Comparison of ENCODE assay signal across 23 cellular contexts in genomic region chr7:85119934-85120333, GRCh38.
"Had no signal": no experiment of that assay in that cellular context is flagged by ENCODE, and none has a peak within 500 bp of the region (broad histone marks: within the 10 kb centered on the region; RNA-seq: fewer than 3 reads in every experiment).

No MANE protein-coding gene starts in this region.

- H3K27me3 Mint-ChIP-seq: effector memory CD8-positive, alpha-beta T cell; stimulated activated naive CD8-positive, alpha-beta T cell treated with anti-CD3 and anti-CD28 coated beads, Interleukin-15, amount 100 ng/mL, for 72 hours had no signal

- H3K36me3 ChIP-seq: gastrocnemius medialis, left lung, ovary, suprapubic skin, transverse colon, upper lobe of right lung, uterus had no signal

- H3K4me3 Mint-ChIP-seq: effector memory CD8-positive, alpha-beta T cell; natural killer cell; stimulated activated naive CD8-positive, alpha-beta T cell treated with anti-CD3 and anti-CD28 coated beads, Interleukin-15, amount 100 ng/mL, for 72 hours had no signal

- DNase-seq: cortex of kidney; effector memory CD8-positive, alpha-beta T cell; erythroblast; foreskin fibroblast; gastrocnemius medialis; head of caudate nucleus; left cardiac atrium; natural killer cell; occipital lobe; ovary; psoas muscle; right cardiac atrium; small intestine; stimulated activated CD4-positive, alpha-beta T cell treated with anti-CD3 and anti-CD28 coated beads, Interleukin-15, amount 100 ng/mL, for 24 hours; stimulated activated CD4-positive, alpha-beta T cell treated with anti-CD3 and anti-CD28 coated beads, Interleukin-2, amount 100 ng/mL, for 48 hours; stimulated activated naive CD4-positive, alpha-beta T cell; stimulated activated naive CD8-positive, alpha-beta T cell treated with anti-CD3 and anti-CD28 coated beads, Interleukin-15, amount 100 ng/mL, for 72 hours; transverse colon; upper lobe of right lung; uterus had no signal

- H3K9me3 ChIP-seq: gastrocnemius medialis, left lung, ovary, psoas muscle, suprapubic skin, transverse colon, upper lobe of right lung, uterus had no signal

- H3K9me3 Mint-ChIP-seq: stimulated activated naive CD8-positive, alpha-beta T cell treated with anti-CD3 and anti-CD28 coated beads, Interleukin-15, amount 100 ng/mL, for 72 hours had no signal

- H3K36me3 Mint-ChIP-seq: natural killer cell had no signal

- H3K4me3 ChIP-seq: gastrocnemius medialis, hepatocyte, left lung, ovary, psoas muscle, suprapubic skin, transverse colon, upper lobe of right lung, uterus had no signal

- H3K27ac Mint-ChIP-seq: effector memory CD8-positive, alpha-beta T cell; natural killer cell; stimulated activated naive CD8-positive, alpha-beta T cell treated with anti-CD3 and anti-CD28 coated beads, Interleukin-15, amount 100 ng/mL, for 72 hours had no signal

- H3K4me2 ChIP-seq: hepatocyte had no signal

- H3K27me3 ChIP-seq: gastrocnemius medialis, hepatocyte, left lung, ovary, suprapubic skin, transverse colon, upper lobe of right lung, uterus had no signal

- ATAC-seq: effector memory CD8-positive, alpha-beta T cell; gastrocnemius medialis; left cardiac atrium; left lung; natural killer cell; psoas muscle; right cardiac atrium; stimulated activated naive CD8-positive, alpha-beta T cell treated with anti-CD3 and anti-CD28 coated beads, Interleukin-15, amount 100 ng/mL, for 72 hours; upper lobe of right lung had no signal

- H3K27ac ChIP-seq: gastrocnemius medialis, hepatocyte, left lung, ovary, psoas muscle, suprapubic skin, transverse colon, upper lobe of right lung, uterus had no signal

- H3K79me2 ChIP-seq: hepatocyte had no signal

- H3K4me1 ChIP-seq: gastrocnemius medialis, left lung, psoas muscle, suprapubic skin, transverse colon, upper lobe of right lung, uterus had no signal

- H3K4me1 Mint-ChIP-seq: natural killer cell; stimulated activated naive CD8-positive, alpha-beta T cell treated with anti-CD3 and anti-CD28 coated beads, Interleukin-15, amount 100 ng/mL, for 72 hours had no signal
